1 cellular context compared by ENCODE assay signal in genomic region chr2:27263287-27264252, GRCh38.
TF ChIP-seq lines count a peak whose summit lies in the region.

No MANE protein-coding gene starts in this region.

TF ChIP-seq in HCT116, 20 proteins besides CTCF, POLR2A, EP300 and RAD21 (continued from another document):
- TF ChIP-seq SP1 (IDR thresholded peaks at IDR 0.05; ENCODE audit: low read depth) (no peak), ZBTB33 (IDR thresholded peaks at IDR 0.05; ENCODE audit: extremely low read depth, insufficient replicate concordance, low read length) (no peak), REST (IDR thresholded peaks at IDR 0.05; ENCODE audit: low read depth) (no peak)
